In the genomic region with DNA sequence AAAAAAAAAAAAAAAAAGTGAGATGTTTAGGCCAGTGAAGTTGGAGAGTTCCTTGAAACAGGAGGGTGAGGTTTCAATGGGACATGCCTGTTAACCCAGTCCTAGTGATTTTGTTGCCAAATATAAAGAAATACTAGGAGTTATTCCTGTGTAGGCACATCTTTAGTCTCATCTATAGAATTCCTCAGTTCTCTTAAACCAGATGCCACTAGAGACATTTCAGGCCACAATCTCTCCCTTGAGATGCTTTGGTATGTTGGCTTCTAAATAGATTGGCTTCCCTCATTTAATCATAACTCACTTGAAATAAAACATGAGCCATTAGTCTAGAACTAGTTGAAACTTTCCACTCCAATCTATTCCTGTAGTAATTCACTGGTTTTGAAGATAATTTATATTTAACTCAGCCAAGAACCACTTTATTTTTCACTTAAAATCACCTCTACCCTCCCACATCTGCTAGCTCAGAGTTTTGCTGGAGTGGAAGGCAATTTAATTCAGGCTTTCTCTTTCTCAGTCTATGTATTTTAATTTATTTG, we compare ENCODE assay signal across 19 cellular contexts. TPM values are rescaled to one million over a fixed set of nuclear protein-coding genes. Genes with fewer than 3 reads are reported as not detected.
DNase-seq lines count a peak whose midpoint lies in the region; ATAC-seq and TF ChIP-seq lines count a peak whose summit lies in the region.
"Had no signal": no experiment of that assay in that cellular context is flagged by ENCODE, and none has a peak within 500 bp of the region (broad histone marks: within the 10 kb centered on the region; RNA-seq: fewer than 3 reads in every experiment).

No MANE protein-coding gene starts in this region.

- CTCF ChIA-PET in Panc1 (lab: Charles Lee) = no interaction called here

- POLR2A ChIA-PET in Panc1 (lab: Charles Lee) = interaction anchor here (0.6 kb wide), 1 partner anchor 208 kb away, joined by 5 read pairs; no protein-coding TSS in a partner anchor

- H3K27me3 ChIP-seq in BLaER1 = no peaks in the 10 kb centered on the region
- no peaks in the 10 kb centered on the region for H3K27me3 ChIP-seq in Panc1 (ENCODE audit: control insufficient read depth, insufficient read depth, low read length)
- no peaks in the 10 kb centered on the region for H3K27me3 ChIP-seq in upper lobe of right lung

- no peak for TF ChIP-seq CTCF in Panc1 (IDR thresholded peaks at IDR 0.05)
- no peak for TF ChIP-seq CTCF in upper lobe of right lung (IDR thresholded peaks at IDR 0.05)

- H3K36me3 ChIP-seq in BLaER1 = peaks cover 28% of the 10 kb centered on the region
- no peaks in the 10 kb centered on the region for H3K36me3 ChIP-seq in Panc1 (ENCODE audit: control insufficient read depth, insufficient read depth, low read length)
- H3K36me3 ChIP-seq in upper lobe of right lung = no peaks in the 10 kb centered on the region

- H3K9ac ChIP-seq in BLaER1 = no peak overlapping the region

- BruUV-seq in Panc1 (replicated peaks; lab: Mats Ljungman, UMichigan) = TSS peak; percentile 56

- peaks cover 16% of the 10 kb centered on the region; the same call in 1 of the 2 replicates for H4K20me1 ChIP-seq in BLaER1

- H3K27ac ChIP-seq in BLaER1 (no peak overlapping the region), Panc1 (ENCODE audit: low read length) (no peak overlapping the region), substantia nigra (ENCODE audit: low read depth, low read length, poor library complexity, severe bottlenecking) (no peak overlapping the region), upper lobe of right lung (no peak overlapping the region)
- H3K27ac ChIP-seq: A549 had no signal

- H3K4me3 ChIP-seq in BLaER1 (no peak overlapping the region), Panc1 (ENCODE audit: low read depth in 2 of 2, low read length in 2 of 2) (no peak overlapping the region), upper lobe of right lung (no peak overlapping the region)
- H3K4me3 ChIP-seq: A549, GM12878, K562 had no signal

- no peak for DNase-seq in Panc1 (ENCODE audit: low read depth, low spot score)
- DNase-seq in fibroblast of gingiva (ENCODE audit: low read depth) = peak; percentile 62
- peak; percentile 36 for DNase-seq in stromal cell of bone marrow (ENCODE audit: low read depth)
- DNase-seq in COLO829 (ENCODE audit: low spot score) = no peak
- no peak for DNase-seq in substantia nigra (lab: John Stamatoyannopoulos, UW)
- DNase-seq in upper lobe of right lung = no peak
- DNase-seq: AML-193, Caco-2, GDM1, GOT3, NCI-H1105 treated with DMSO at 0.1 percent for 48 hours, NCI-H1694 treated with DMSO at 0.1 percent for 48 hours, NCI-H774, SHP77 had no signal

- ATAC-seq in Panc1 (no peak), upper lobe of right lung (no peak)
- ATAC-seq: A549, GM12878, HCT116, K562 had no signal

- H3K4me1 ChIP-seq in BLaER1 (peaks cover 31% of the 10 kb centered on the region), Panc1 (ENCODE audit: control insufficient read depth, insufficient read depth, low read length) (no peaks in the 10 kb centered on the region), upper lobe of right lung (no peaks in the 10 kb centered on the region)
- H3K4me1 ChIP-seq: Caco-2 had no signal

- in situ Hi-C loops in Panc1 (cut with HindIII; ENCODE audit: low pct_unique_long_range_greater_than_20kb, low sequenced_read_pairs) = no loop called here

- intact Hi-C loops in Panc1 (cut with micrococcal nuclease; ENCODE audit: unreplicated experiment) = no loop called here
- intact Hi-C loops in upper lobe of right lung (cut with DNase I) = no loop called here

- peak overlapping the region; percentile 48 for H3K4me2 ChIP-seq in BLaER1
- H3K4me2 ChIP-seq: A549 had no signal

- peaks cover 8% of the 10 kb centered on the region for H3K9me3 ChIP-seq in BLaER1
- no peaks in the 10 kb centered on the region for H3K9me3 ChIP-seq in Panc1 (ENCODE audit: control insufficient read depth, insufficient read depth, low read depth, low read length)
- no peaks in the 10 kb centered on the region for H3K9me3 ChIP-seq in upper lobe of right lung
- H3K9me3 ChIP-seq: A549, Caco-2 had no signal

RNA-seq across cellular contexts. Expression of a gene that starts 29.8 kb away (rescaled TPM):
- total RNA-seq in Panc1 (2021; ENCODE audit: unreplicated experiment) (25.3 TPM), upper lobe of right lung (26.5 TPM)
- 31.1 TPM for polyA plus RNA-seq in Panc1 (2012; ENCODE audit: insufficient read length)

Comparison
In these comparisons a context has a peak if more than half of its experiments do, and no peak if none do; other contexts are left out.
1. DNase-seq: peak in fibroblast of gingiva (single experiment) and stromal cell of bone marrow (single experiment); none in Panc1 (single experiment), COLO829 (single experiment), substantia nigra (0 of 49) and upper lobe of right lung (single experiment).